ENCODE assay signal across 8 cellular contexts in genomic region chr6:90411292-90411781, GRCh38.
DNase-seq lines count a peak whose midpoint lies in the region; ATAC-seq, FAIRE-seq and TF ChIP-seq lines count a peak whose summit lies in the region.

No MANE protein-coding gene starts in this region.

- H3K56ac ChIP-seq in H1 (replicated peaks; ENCODE audit: insufficient read length, low read depth, low read length) = no peak overlapping the region

- H3K4me2 ChIP-seq in H1 (ENCODE audit: insufficient read depth in 1 of 2, low read depth in 2 of 2, low read length in 2 of 2) (no peak overlapping the region), SK-N-SH (no peak overlapping the region)

- no peak overlapping the region for H2BK12ac ChIP-seq in H1 (ENCODE audit: low read depth, low read length)

- H3K4me3 ChIP-seq in H1 (ENCODE audit: extremely low read depth in 1 of 4, insufficient read depth in 2 of 4, low read depth in 3 of 4, low read length in 4 of 4) (no peak overlapping the region), esophagus muscularis mucosa (no peak overlapping the region), lower leg skin (ENCODE audit: low read depth, poor library complexity, severe bottlenecking) (no peak overlapping the region), SK-N-SH (ENCODE audit: low read depth in 2 of 2, low read length in 1 of 2) (no peak overlapping the region)

- TF ChIP-seq EP300 in H1 (IDR thresholded peaks at IDR 0.05; ENCODE audit: borderline replicate concordance in 1 of 2, low read depth in 2 of 2, low read length in 2 of 2) = no peak
- TF ChIP-seq EP300 in esophagus muscularis mucosa (IDR thresholded peaks at IDR 0.05) = no peak
- TF ChIP-seq EP300 in SK-N-SH (IDR thresholded peaks at IDR 0.05; ENCODE audit: borderline replicate concordance in 1 of 2, low read depth in 1 of 2, low read length in 1 of 2) = no peak

- H3K27ac ChIP-seq in H1 (ENCODE audit: low read depth, low read length) = no peak overlapping the region
- no peak overlapping the region for H3K27ac ChIP-seq in esophagus muscularis mucosa (replicated peaks in 1 of 4)
- no peak overlapping the region for H3K27ac ChIP-seq in SK-N-SH (ENCODE audit: low read depth in 2 of 2, low read length in 1 of 2)

- no peak overlapping the region for H2BK20ac ChIP-seq in H1 (ENCODE audit: low read length)

- H3K9me2 ChIP-seq in SK-N-SH = no peaks in the 10 kb centered on the region

- H3K4ac ChIP-seq in H1 (replicated peaks; ENCODE audit: insufficient read length, low read depth, low read length) = no peak overlapping the region

- H3K9ac ChIP-seq in H1 (replicated peaks in 1 of 4; ENCODE audit: extremely low read depth in 1 of 4, low read depth in 3 of 4, low read length in 3 of 4) (no peak overlapping the region), SK-N-SH (no peak overlapping the region)

- POLR2A ChIA-PET in H1 (lab: Charles Lee; ENCODE audit: partially characterized antibody) = no interaction called here
- POLR2A ChIA-PET in SK-N-SH (lab: Yijun Ruan, JAX) = no interaction called here

- H3K23ac ChIP-seq in H1 (ENCODE audit: insufficient read length) = no peak overlapping the region

- ATAC-seq in GM19025 (IDR thresholded peaks at IDR 0.05; ENCODE audit: low read depth, unreplicated experiment) (peak; percentile 95), HG02943 (IDR thresholded peaks at IDR 0.05; ENCODE audit: low read depth, unreplicated experiment) (peak; percentile 68)

- H4K8ac ChIP-seq in H1 (ENCODE audit: extremely low read depth, insufficient read depth, low read length) = no peak overlapping the region

- H2BK15ac ChIP-seq in H1 (ENCODE audit: low read length) = no peak overlapping the region

- H3K79me1 ChIP-seq in H1 (ENCODE audit: low read depth, low read length) = no peaks in the 10 kb centered on the region

- no peaks in the 10 kb centered on the region for H3K23me2 ChIP-seq in H1 (ENCODE audit: low read depth, low read length)

- H3F3A ChIP-seq in SK-N-SH (replicated peaks; ENCODE audit: insufficient read depth) = no peaks in the 10 kb centered on the region

- 78% methylated on average over 7 of the region's 7 CpGs; no CpG with 5 or more reads in 1 of the 2 experiments for WGBS in H1 (ENCODE audit: extremely low coverage in 1 of 2, insufficient coverage in 1 of 2, insufficient read length in 1 of 2, insufficient replicate concordance in 2 of 2, low coverage in 1 of 2, low lambda C conversion rate in 2 of 2, missing lambda C conversion rate in 1 of 2), 2 experiments
- 90% methylated on average over 7 of the region's 7 CpGs for WGBS in esophagus muscularis mucosa
- 46 to 77% methylated on average over 7 of the region's 7 CpGs for WGBS in lower leg skin, 2 donors
- 91% methylated on average over 7 of the region's 7 CpGs for WGBS in SK-N-SH (ENCODE audit: low lambda C conversion rate)

- no peak overlapping the region for H2AK5ac ChIP-seq in H1 (ENCODE audit: low read depth, low read length)

- TF ChIP-seq CTCF in H1 (IDR thresholded peaks at IDR 0.05; ENCODE audit: control extremely low read depth in 1 of 3, insufficient read depth in 1 of 3, low read depth in 1 of 3, low read length in 3 of 3) (no peak), esophagus muscularis mucosa (IDR thresholded peaks at IDR 0.05) (no peak), lower leg skin (IDR thresholded peaks at IDR 0.05) (no peak), SK-N-SH (IDR thresholded peaks at IDR 0.05) (no peak)

- H2BK5ac ChIP-seq in H1 (ENCODE audit: low read depth, low read length) = no peak overlapping the region

- H2BK120ac ChIP-seq in H1 (replicated peaks; ENCODE audit: low read depth, low read length) = no peak overlapping the region

- DNase-seq in T-helper 1 cell (peak; percentile 27 to 70 (median 47)), H1 (ENCODE audit: low read depth in 1 of 2, low spot score in 2 of 2) (no peak), HCEC 1CT (no peak), esophagus muscularis mucosa (ENCODE audit: extremely low spot score) (no peak), lower leg skin (ENCODE audit: low spot score in 2 of 2) (no peak), SK-N-SH (no peak)

- H4K91ac ChIP-seq in H1 (replicated peaks; ENCODE audit: insufficient read length, low read length) = no peak overlapping the region

- TF ChIP-seq POLR2A in H1 (IDR thresholded peaks at IDR 0.05; ENCODE audit: control extremely low read depth in 1 of 2, low read depth in 2 of 2, low read length in 2 of 2) (no peak), esophagus muscularis mucosa (IDR thresholded peaks at IDR 0.05; ENCODE audit: low read depth) (no peak), lower leg skin (IDR thresholded peaks at IDR 0.05) (no peak)

- no peak overlapping the region for H2AFZ ChIP-seq in H1 (ENCODE audit: low read length)
- H2AFZ ChIP-seq in SK-N-SH (ENCODE audit: low read depth) = no peak overlapping the region

- CTCF ChIA-PET in H1 (lab: Charles Lee; ENCODE audit: partially characterized antibody) = interaction anchor here (1.2 to 4.9 kb wide), 5 partner anchors 12 to 99 kb away, joined by 3 to 24 read pairs (median 7); no protein-coding TSS in a partner anchor
- CTCF ChIA-PET in SK-N-SH (lab: Yijun Ruan, JAX) = interaction anchor here (0.8 to 3.5 kb wide), 5 partner anchors 11 to 471 kb away, joined by 3 to 17 read pairs (median 3); no protein-coding TSS in a partner anchor

- no peak for FAIRE-seq in H1 (lab: Jason Lieb, UNC)

- H3K18ac ChIP-seq in H1 (ENCODE audit: extremely low read depth, low read length) = no peak overlapping the region; the same call in 1 of the 2 replicates

- TF ChIP-seq RAD21 in H1 (IDR thresholded peaks at IDR 0.05 in 1 of 2, conservative IDR thresholded peaks at IDR 0.05 in 1 of 2; ENCODE audit: low read depth in 2 of 2, low read length in 2 of 2) (no peak), SK-N-SH (IDR thresholded peaks at IDR 0.05; ENCODE audit: low read length) (no peak)

- H3K79me2 ChIP-seq in H1 (ENCODE audit: control insufficient read depth in 1 of 2, insufficient read depth in 2 of 2, low read length in 2 of 2) (no peaks in the 10 kb centered on the region), SK-N-SH (ENCODE audit: insufficient read depth) (no peaks in the 10 kb centered on the region)

- no peak overlapping the region for H4K5ac ChIP-seq in H1 (ENCODE audit: insufficient read length, low read depth, low read length)

- H3K9me3 ChIP-seq in H1 (ENCODE audit: insufficient read depth in 2 of 2, low read depth in 1 of 2, low read length in 1 of 2) = no peaks in the 10 kb centered on the region; a peak in 1 of 4 replicates
- H3K9me3 ChIP-seq in esophagus muscularis mucosa = no peaks in the 10 kb centered on the region
- H3K9me3 ChIP-seq in SK-N-SH = no peaks in the 10 kb centered on the region

- no peak overlapping the region for H3K14ac ChIP-seq in H1 (ENCODE audit: insufficient read length)

- H3K4me1 ChIP-seq in H1 (replicated peaks in 1 of 4; ENCODE audit: control insufficient read depth in 3 of 4, insufficient read depth in 4 of 4, low read length in 3 of 4) (peaks cover 0 to 12% (median 7%) of the 10 kb centered on the region in 4 experiments; a peak in 5 of 7 replicates), esophagus muscularis mucosa (peaks cover 0 to 10% (median 8%) of the 10 kb centered on the region in 4 donors), SK-N-SH (ENCODE audit: control insufficient read depth in 1 of 2, insufficient read depth in 2 of 2, low read depth in 1 of 2, low read length in 1 of 2) (peaks cover 0 to 10% of the 10 kb centered on the region in 2 experiments; a peak in 1 of 4 replicates)

- no peaks in the 10 kb centered on the region for H4K20me1 ChIP-seq in H1 (replicated peaks in 1 of 2; ENCODE audit: control insufficient read depth in 1 of 2, insufficient read depth in 2 of 2, low read length in 2 of 2)
- no peaks in the 10 kb centered on the region for H4K20me1 ChIP-seq in SK-N-SH (ENCODE audit: insufficient read depth)

- H3K27me3 ChIP-seq in H1 (replicated peaks in 1 of 4; ENCODE audit: control insufficient read depth in 3 of 4, extremely low read depth in 1 of 4, insufficient read depth in 3 of 4, low read length in 3 of 4) = no peaks in the 10 kb centered on the region
- peaks cover 0 to 5% (median 0%) of the 10 kb centered on the region in 4 donors for H3K27me3 ChIP-seq in esophagus muscularis mucosa
- no peaks in the 10 kb centered on the region for H3K27me3 ChIP-seq in SK-N-SH (ENCODE audit: insufficient read depth)

- H3K36me3 ChIP-seq in H1 (ENCODE audit: control insufficient read depth in 2 of 4, insufficient read depth in 4 of 4, low read length in 3 of 4) (no peaks in the 10 kb centered on the region), esophagus muscularis mucosa (no peaks in the 10 kb centered on the region), SK-N-SH (replicated peaks in 1 of 2; ENCODE audit: control insufficient read depth in 1 of 2, insufficient read depth in 2 of 2, low read length in 1 of 2) (no peaks in the 10 kb centered on the region)

- intact Hi-C loops in esophagus muscularis mucosa (cut with DNase I) = no loop called here
- intact Hi-C loops in lower leg skin (cut with DNase I; ENCODE audit: low total_unique reads) = no loop called here

TF ChIP-seq in H1, 55 proteins besides CTCF, POLR2A, EP300 and RAD21:
- no peak for TF ChIP-seq RBBP5 (IDR thresholded peaks at IDR 0.05; ENCODE audit: borderline replicate concordance, low read depth, low read length)
- 0 out of 2 replicates have a peak, but pooled peaks have one; percentile 3 for TF ChIP-seq MAFK (IDR thresholded peaks at IDR 0.05; ENCODE audit: low read depth, low read length)
- TF ChIP-seq SRF (IDR thresholded peaks at IDR 0.05; ENCODE audit: low read depth, low read length) = 0 out of 2 replicates have a peak, but pooled peaks have one; percentile 65

TF ChIP-seq in SK-N-SH, 30 proteins besides CTCF, POLR2A, EP300 and RAD21 (continues in another document):
- no peak for TF ChIP-seq TAF1 (IDR thresholded peaks at IDR 0.05; ENCODE audit: borderline replicate concordance, low read depth, low read length)
- no peak for TF ChIP-seq NFIC (IDR thresholded peaks at IDR 0.05; ENCODE audit: borderline replicate concordance)
- TF ChIP-seq ZBTB33 (IDR thresholded peaks at IDR 0.05; ENCODE audit: borderline replicate concordance, low read depth) = no peak

Comparison
In these comparisons a context has a peak if more than half of its experiments do, and no peak if none do; other contexts are left out.
1. DNase-seq: peak in T-helper 1 cell (5 of 5); none in H1 (0 of 2), HCEC 1CT (single experiment), esophagus muscularis mucosa (single experiment), lower leg skin (0 of 2) and SK-N-SH (single experiment).